ENCODE assay signal across 9 cellular contexts in the genomic region with DNA sequence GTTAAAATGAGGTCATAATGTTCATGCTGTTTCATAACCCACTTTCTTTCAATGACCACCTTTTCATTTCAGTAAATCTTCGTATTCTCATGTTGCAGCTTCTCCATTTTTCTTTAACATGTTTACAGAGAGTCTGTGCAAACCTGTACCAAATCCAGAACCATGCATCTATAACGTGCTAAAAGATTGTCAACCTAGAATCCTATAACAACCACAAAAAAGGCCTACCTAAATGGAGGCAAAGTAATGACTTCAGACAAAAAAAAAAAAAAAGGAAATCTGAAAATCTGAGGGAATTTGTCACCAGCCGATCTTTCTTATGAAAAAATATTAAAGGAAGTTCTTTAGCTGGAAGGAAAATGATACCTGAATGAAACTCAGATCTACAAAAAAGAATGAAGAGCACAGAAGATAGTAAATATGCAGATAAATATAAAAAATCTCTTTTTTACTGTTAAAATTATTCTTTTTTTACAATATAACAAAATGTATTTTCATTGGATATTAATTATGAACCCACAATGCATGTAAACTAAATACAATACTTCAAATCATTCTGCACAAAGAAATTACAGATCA. TPM values are rescaled to one million over a fixed set of nuclear protein-coding genes. Genes with fewer than 3 reads are reported as not detected.
A peak's percentile ranks its signal among the peaks of the same experiment; 100 is the strongest.
DNase-seq lines count a peak whose midpoint lies in the region; ATAC-seq, FAIRE-seq and TF ChIP-seq lines count a peak whose summit lies in the region.
"Had no signal": no experiment of that assay in that cellular context is flagged by ENCODE, and none has a peak within 500 bp of the region (broad histone marks: within the 10 kb centered on the region; RNA-seq: fewer than 3 reads in every experiment).

No MANE protein-coding gene starts in this region.

- peak overlapping the region; percentile 100 for H3K27ac Mint-ChIP-seq in activated T-cell treated with anti-CD3 and anti-CD28 coated beads, Interleukin-2, amount 50 U/mL, for 72 hours
- peak overlapping the region; percentile 92 for H3K27ac Mint-ChIP-seq in activated naive CD8-positive, alpha-beta T cell

- no peak for DNase-seq in activated T-cell treated with anti-CD3 and anti-CD28 coated beads, Interleukin-2, amount 50 U/mL, for 72 hours
- DNase-seq in activated T-cell treated with anti-CD3 and anti-CD28 coated beads, Interleukin-2, amount 50 U/mL, for 1 hour, result no peak
- DNase-seq in left lung (no peak), tibial artery (no peak), glomerular visceral epithelial cell (ENCODE audit: extremely low spot score) (no peak), small intestine (no peak)
- DNase-seq: GDM1 had no signal

- H3K27ac ChIP-seq in left lung, result peak overlapping the region; percentile 93 to 95
- H3K27ac ChIP-seq in tibial artery, result peak overlapping the region; percentile 85 to 86
- no peak overlapping the region for H3K27ac ChIP-seq in small intestine (ENCODE audit: low read depth in 1 of 2, low read length in 1 of 2)

- peaks cover 50% of the 10 kb centered on the region for H3K4me1 Mint-ChIP-seq in activated T-cell treated with anti-CD3 and anti-CD28 coated beads, Interleukin-2, amount 50 U/mL, for 72 hours (ENCODE audit: low read depth)
- H3K4me1 Mint-ChIP-seq in activated naive CD8-positive, alpha-beta T cell (ENCODE audit: low read depth), result peaks cover 50% of the 10 kb centered on the region

- intact Hi-C loops in left lung (cut with DNase I) (no loop called here), tibial artery (cut with DNase I; ENCODE audit: low total_unique reads) (no loop called here)

- FAIRE-seq in small intestine (lab: Jason Lieb, UNC), result no peak

- 24 to 44% (median 26%) methylated on average over 3 of the region's 3 CpGs for WGBS in small intestine, 3 donors

- H3K9me3 ChIP-seq in left lung, result no peaks in the 10 kb centered on the region
- peaks cover 0 to 7% (median 4%) of the 10 kb centered on the region in 3 donors for H3K9me3 ChIP-seq in tibial artery
- H3K9me3 ChIP-seq in small intestine (ENCODE audit: control insufficient read depth, low read depth), result no peaks in the 10 kb centered on the region

- no peaks in the 10 kb centered on the region for H3K27me3 Mint-ChIP-seq in activated T-cell treated with anti-CD3 and anti-CD28 coated beads, Interleukin-2, amount 50 U/mL, for 72 hours (ENCODE audit: low read depth)
- no peaks in the 10 kb centered on the region for H3K27me3 Mint-ChIP-seq in activated naive CD8-positive, alpha-beta T cell

- H3K9me3 Mint-ChIP-seq in activated T-cell treated with anti-CD3 and anti-CD28 coated beads, Interleukin-2, amount 50 U/mL, for 72 hours, result peaks cover 6 to 9% of the 10 kb centered on the region in 2 donors
- peaks cover 8% of the 10 kb centered on the region for H3K9me3 Mint-ChIP-seq in activated naive CD8-positive, alpha-beta T cell (ENCODE audit: low read depth)

- peaks cover 0 to 43% of the 10 kb centered on the region in 2 donors for H3K27me3 ChIP-seq in left lung
- peaks cover 0 to 12% of the 10 kb centered on the region in 2 donors for H3K27me3 ChIP-seq in tibial artery
- H3K27me3 ChIP-seq in small intestine (ENCODE audit: control insufficient read depth in 2 of 2, insufficient read depth in 2 of 2, low read length in 2 of 2), result no peaks in the 10 kb centered on the region

- peaks cover 17 to 24% of the 10 kb centered on the region in 2 donors for H3K36me3 Mint-ChIP-seq in activated T-cell treated with anti-CD3 and anti-CD28 coated beads, Interleukin-2, amount 50 U/mL, for 72 hours (ENCODE audit: insufficient read depth in 2 of 2)
- H3K36me3 Mint-ChIP-seq in activated naive CD8-positive, alpha-beta T cell, result peaks cover 5% of the 10 kb centered on the region

- H3K36me3 ChIP-seq in left lung (no peaks in the 10 kb centered on the region), tibial artery (no peaks in the 10 kb centered on the region), small intestine (ENCODE audit: control insufficient read depth in 2 of 2, insufficient read depth in 2 of 2, low read length in 2 of 2) (no peaks in the 10 kb centered on the region)

- ATAC-seq in activated T-cell treated with anti-CD3 and anti-CD28 coated beads, Interleukin-2, amount 50 U/mL, for 72 hours (replicated peaks in 1 of 2), result no peak
- ATAC-seq in left lung (no peak), GM19395 (IDR thresholded peaks at IDR 0.05; ENCODE audit: unreplicated experiment) (no peak)

- peaks cover 14 to 73% of the 10 kb centered on the region in 2 donors for H3K4me1 ChIP-seq in left lung
- H3K4me1 ChIP-seq in tibial artery, result peaks cover 0 to 27% (median 9%) of the 10 kb centered on the region in 4 donors
- no peaks in the 10 kb centered on the region for H3K4me1 ChIP-seq in small intestine (ENCODE audit: control insufficient read depth in 2 of 2, insufficient read depth in 1 of 2, low read depth in 1 of 2, low read length in 1 of 2)

- peak overlapping the region; percentile 95 to 98 for H3K4me3 Mint-ChIP-seq in activated T-cell treated with anti-CD3 and anti-CD28 coated beads, Interleukin-2, amount 50 U/mL, for 72 hours
- peak overlapping the region; percentile 90 for H3K4me3 Mint-ChIP-seq in activated naive CD8-positive, alpha-beta T cell

- TF ChIP-seq CTCF in left lung (IDR thresholded peaks at IDR 0.05) (no peak), tibial artery (IDR thresholded peaks at IDR 0.05) (no peak)

- H3K4me3 ChIP-seq in left lung, result peak overlapping the region; percentile 42 to 56
- peak overlapping the region; percentile 60 to 75 for H3K4me3 ChIP-seq in tibial artery
- peak overlapping the region in 1 of 2 donors; percentile 83 for H3K4me3 ChIP-seq in small intestine (ENCODE audit: low read depth in 1 of 2, low read length in 2 of 2)

RNA-seq across cellular contexts. Expression of gene SLFN11, which starts 1.4 kb away (rescaled TPM):
- 10 to 100 TPM; 37.1 to 64.7 TPM for total RNA-seq in activated T-cell treated with anti-CD3 and anti-CD28 coated beads, Interleukin-2, amount 50 U/mL, for 72 hours
- total RNA-seq in left lung, result 10 to 100 TPM; 53.2 to 92.7 TPM
- polyA plus RNA-seq in small intestine, result 1 to 10 TPM in 2 of 3 donors, under 1 TPM in 1; 0.22 to 3.2 (median 2.9) TPM

RNA-seq across cellular contexts. Expression of gene SLFN12, which starts 57.4 kb away (rescaled TPM):
- total RNA-seq in activated T-cell treated with anti-CD3 and anti-CD28 coated beads, Interleukin-2, amount 50 U/mL, for 72 hours, result 1 to 10 TPM; 9.1 to 9.8 TPM
- total RNA-seq in left lung, result 10 to 100 TPM; 16.7 to 28.0 TPM
- 1 to 10 TPM in 2 of 3 donors, under 1 TPM in 1; 0.76 to 1.8 (median 1.6) TPM for polyA plus RNA-seq in small intestine

Comparison
In these comparisons a context has a peak if more than half of its experiments do, and no peak if none do; other contexts are left out.
1. H3K27ac ChIP-seq: peak in left lung (2 of 2) and tibial artery (2 of 2); none in small intestine (0 of 2).